Comparison of ENCODE assay signal across 36 cellular contexts in genomic region chr2:216887132-216887531, GRCh38. TPM values are rescaled to one million over a fixed set of nuclear protein-coding genes. Genes with fewer than 3 reads are reported as not detected.
"Had no signal": no experiment of that assay in that cellular context is flagged by ENCODE, and none has a peak within 500 bp of the region (broad histone marks: within the 10 kb centered on the region; RNA-seq: fewer than 3 reads in every experiment).

No MANE protein-coding gene starts in this region.

- H3K4me3 ChIP-seq: ascending aorta, heart right ventricle, left lung, sigmoid colon, smooth muscle cell, suprapubic skin, tibial nerve had no signal

- ATAC-seq: left lung; stimulated activated memory B cell treated with anti-CD40 and anti-IgM and Interleukin-4, amounts not matched to agents 10 μg/mL and 1 μg/mL and 100 μg/mL, for 72 hours had no signal

- H3K9me3 ChIP-seq: ascending aorta, left lung, sigmoid colon, suprapubic skin, tibial nerve had no signal

- H3K36me3 ChIP-seq: ascending aorta, heart right ventricle, left lung, sigmoid colon, suprapubic skin, tibial nerve had no signal

- FAIRE-seq: endothelial cell of umbilical vein, TTC549 had no signal

- H3K27ac ChIP-seq: ascending aorta, heart right ventricle, left lung, sigmoid colon, suprapubic skin, tibial nerve, VCaP had no signal

- DNase-seq: activated CD4-positive, alpha-beta T cell treated with anti-CD3 and anti-CD28 coated beads for 4 hours; activated CD4-positive, alpha-beta T cell treated with anti-CD3 and anti-CD28 coated beads, Interleukin-2, amount 50 U/mL, for 4 hours; activated effector memory CD4-positive, alpha-beta T cell treated with Interleukin-2 at 50 U/mL for 16 hours; activated naive CD4-positive, alpha-beta T cell treated with Interleukin-2 at 50 U/mL for 16 hours; activated T-cell treated with anti-CD3 and anti-CD28 coated beads for 4 hours; caudate nucleus; cortex of kidney; foreskin fibroblast; heart right ventricle; kidney glomerular epithelial cell; left lung; occipital lobe; posterior cingulate gyrus; sigmoid colon; stimulated activated CD4-positive, alpha-beta T cell treated with anti-CD3 and anti-CD28 coated beads, Interleukin-1b, Interleukin-23, amount 100 ng/mL, for 48 hours; stimulated activated CD4-positive, alpha-beta T cell treated with anti-CD3 and anti-CD28 coated beads, Interleukin-4, amount 100 ng/mL, for 4 hours; stimulated activated CD8-positive, alpha-beta memory T cell treated with anti-CD3 and anti-CD28 coated beads, Interleukin-4, amount 100 ng/mL, for 48 hours; SW 1271; T-helper 9 cell had no signal

- H3K4me3 Mint-ChIP-seq: activated naive CD8-positive, alpha-beta T cell; brain; stimulated activated memory B cell treated with anti-CD40 and anti-IgM and Interleukin-4, amounts not matched to agents 10 μg/mL and 1 μg/mL and 100 μg/mL, for 72 hours; T-helper 1 cell treated with Interleukin-12 subunit alpha and Interleukin-12 subunit beta and Interleukin-4 antibody, amounts not matched to agents 30 μg/mL and 1 μg/mL, for 36 hours had no signal

- H3K4me2 ChIP-seq: smooth muscle cell had no signal

- H3K4me1 Mint-ChIP-seq: stimulated activated memory B cell treated with anti-CD40 and anti-IgM and Interleukin-4, amounts not matched to agents 10 μg/mL and 1 μg/mL and 100 μg/mL, for 72 hours had no signal

- H3K27me3 Mint-ChIP-seq: stimulated activated memory B cell treated with anti-CD40 and anti-IgM and Interleukin-4, amounts not matched to agents 10 μg/mL and 1 μg/mL and 100 μg/mL, for 72 hours had no signal

- H3K4me1 ChIP-seq: left lung, tibial nerve had no signal

- H3K36me3 Mint-ChIP-seq: activated naive CD8-positive, alpha-beta T cell; brain; stimulated activated memory B cell treated with anti-CD40 and anti-IgM and Interleukin-4, amounts not matched to agents 10 μg/mL and 1 μg/mL and 100 μg/mL, for 72 hours had no signal

- H3K9me3 Mint-ChIP-seq: stimulated activated memory B cell treated with anti-CD40 and anti-IgM and Interleukin-4, amounts not matched to agents 10 μg/mL and 1 μg/mL and 100 μg/mL, for 72 hours; T-helper 1 cell treated with Interleukin-12 subunit alpha and Interleukin-12 subunit beta and Interleukin-4 antibody, amounts not matched to agents 30 μg/mL and 1 μg/mL, for 36 hours had no signal

- H3K27ac Mint-ChIP-seq: activated naive CD8-positive, alpha-beta T cell; stimulated activated memory B cell treated with anti-CD40 and anti-IgM and Interleukin-4, amounts not matched to agents 10 μg/mL and 1 μg/mL and 100 μg/mL, for 72 hours; T-helper 1 cell treated with Interleukin-12 subunit alpha and Interleukin-12 subunit beta and Interleukin-4 antibody, amounts not matched to agents 30 μg/mL and 1 μg/mL, for 36 hours had no signal

- H3K27me3 ChIP-seq: ascending aorta, heart right ventricle, left lung, sigmoid colon, suprapubic skin, tibial nerve had no signal

RNA-seq across cellular contexts. Expression of gene TNP1, which starts 27.3 kb away (rescaled TPM):
- total RNA-seq: ascending aorta, chondrocyte, endothelial cell of umbilical vein, heart right ventricle, left lung, lung microvascular endothelial cell, mucosa of gallbladder, occipital lobe, sigmoid colon, smooth muscle cell, suprapubic skin, tibial nerve, urinary bladder had no signal
- polyA plus RNA-seq: endothelial cell of umbilical vein, esophagus, heart right ventricle, neural cell, sigmoid colon, smooth muscle cell, urinary bladder had no signal
